ENCODE assay signal across 11 cellular contexts in genomic region chr13:80454245-80454644, GRCh38.
DNase-seq lines count a peak whose midpoint lies in the region; ATAC-seq and TF ChIP-seq lines count a peak whose summit lies in the region.
"Had no signal": no experiment of that assay in that cellular context is flagged by ENCODE, and none has a peak within 500 bp of the region (broad histone marks: within the 10 kb centered on the region; RNA-seq: fewer than 3 reads in every experiment).

No MANE protein-coding gene starts in this region.

- no peaks in the 10 kb centered on the region for H3F3A ChIP-seq in SK-N-SH (replicated peaks; ENCODE audit: insufficient read depth)

- CTCF ChIA-PET in SK-N-SH (lab: Yijun Ruan, JAX) = interaction anchor here (1.1 kb wide), 1 partner anchor 43 kb away, joined by 3 read pairs; no protein-coding TSS in a partner anchor
- CTCF ChIA-PET in CD8-positive, alpha-beta T cell (lab: Charles Lee) = no interaction called here

- H2AFZ ChIP-seq in SK-N-SH (ENCODE audit: low read depth) = no peak overlapping the region

- POLR2A ChIA-PET in SK-N-SH (lab: Yijun Ruan, JAX) = no interaction called here
- POLR2A ChIA-PET in CD8-positive, alpha-beta T cell (lab: Charles Lee) = no interaction called here

- WGBS in SK-N-SH (ENCODE audit: low lambda C conversion rate) = 13% methylated on average over 1 of the region's 1 CpG
- 15 to 38% (median 21%) methylated on average over 1 of the region's 1 CpG for WGBS in spleen, 5 donors

- no peak for TF ChIP-seq RAD21 in SK-N-SH (IDR thresholded peaks at IDR 0.05; ENCODE audit: low read length)

- no peaks in the 10 kb centered on the region for H3K27me3 ChIP-seq in SK-N-SH (ENCODE audit: insufficient read depth)
- H3K27me3 ChIP-seq in spleen (replicated peaks in 1 of 7) = no peaks in the 10 kb centered on the region
- H3K27me3 ChIP-seq in CD8-positive, alpha-beta T cell (ENCODE audit: insufficient read depth, low read length) = no peaks in the 10 kb centered on the region

- no peaks in the 10 kb centered on the region for H3K9me3 ChIP-seq in SK-N-SH
- H3K9me3 ChIP-seq in spleen = no peaks in the 10 kb centered on the region
- no peaks in the 10 kb centered on the region for H3K9me3 ChIP-seq in CD8-positive, alpha-beta T cell (ENCODE audit: low read length)

- ATAC-seq in SK-N-SH treated with all-trans-retinoic acid at 6 μM for 48 hours (no peak), HG03159 (IDR thresholded peaks at IDR 0.05; ENCODE audit: unreplicated experiment) (peak; percentile 82)
- no peak for ATAC-seq in CD8-positive, alpha-beta T cell

- no peaks in the 10 kb centered on the region for H3K79me2 ChIP-seq in SK-N-SH (ENCODE audit: insufficient read depth)

- H3K36me3 Mint-ChIP-seq in CD8-positive, alpha-beta T cell = no peaks in the 10 kb centered on the region
- H3K36me3 Mint-ChIP-seq in endothelial cell (ENCODE audit: low read depth, unreplicated experiment) = no peaks in the 10 kb centered on the region

- H3K27ac Mint-ChIP-seq in CD8-positive, alpha-beta T cell = no peak overlapping the region
- H3K27ac Mint-ChIP-seq in endothelial cell (ENCODE audit: unreplicated experiment) = no peak overlapping the region
- H3K27ac Mint-ChIP-seq: T-helper 1 cell treated with Interleukin-12 subunit alpha and Interleukin-12 subunit beta and Interleukin-4 antibody, amounts not matched to agents 30 μg/mL and 1 μg/mL, for 36 hours had no signal

- no peak for TF ChIP-seq EP300 in SK-N-SH (IDR thresholded peaks at IDR 0.05; ENCODE audit: borderline replicate concordance in 1 of 2, low read depth in 1 of 2, low read length in 1 of 2)

- H3K27ac ChIP-seq in SK-N-SH (ENCODE audit: low read depth in 2 of 2, low read length in 1 of 2) (no peak overlapping the region), spleen (peak overlapping the region in 5 of 8 donors; percentile 0 to 65 (median 41))
- H3K27ac ChIP-seq in CD8-positive, alpha-beta T cell (ENCODE audit: low read depth, low read length) = no peak overlapping the region
- H3K27ac ChIP-seq: 22Rv1 had no signal

- no peaks in the 10 kb centered on the region for H3K9me3 Mint-ChIP-seq in CD8-positive, alpha-beta T cell
- H3K9me3 Mint-ChIP-seq in endothelial cell (ENCODE audit: unreplicated experiment) = no peaks in the 10 kb centered on the region
- H3K9me3 Mint-ChIP-seq: T-helper 1 cell treated with Interleukin-12 subunit alpha and Interleukin-12 subunit beta and Interleukin-4 antibody, amounts not matched to agents 30 μg/mL and 1 μg/mL, for 36 hours had no signal

- no peaks in the 10 kb centered on the region for H4K20me1 ChIP-seq in SK-N-SH (ENCODE audit: insufficient read depth)

- H3K4me2 ChIP-seq in SK-N-SH = no peak overlapping the region

- no peaks in the 10 kb centered on the region for H3K36me3 ChIP-seq in SK-N-SH (replicated peaks in 1 of 2; ENCODE audit: control insufficient read depth in 1 of 2, insufficient read depth in 2 of 2, low read length in 1 of 2)
- H3K36me3 ChIP-seq in spleen = no peaks in the 10 kb centered on the region
- no peaks in the 10 kb centered on the region for H3K36me3 ChIP-seq in CD8-positive, alpha-beta T cell (ENCODE audit: insufficient read depth, low read length)

- no peaks in the 10 kb centered on the region for H3K27me3 Mint-ChIP-seq in CD8-positive, alpha-beta T cell (ENCODE audit: low read depth)
- H3K27me3 Mint-ChIP-seq in endothelial cell (ENCODE audit: unreplicated experiment) = peaks cover 3% of the 10 kb centered on the region

- no peak for DNase-seq in SK-N-SH
- peak; percentile 99 for DNase-seq in SKM-1 treated with dmso at 0.1 percent for 144 hours (lab: John Stamatoyannopoulos, UW; ENCODE audit: unreplicated experiment)
- DNase-seq in spleen = no peak
- no peak for DNase-seq in COLO829 (ENCODE audit: low spot score)
- DNase-seq in CD8-positive, alpha-beta T cell = no peak
- DNase-seq in endothelial cell (ENCODE audit: low spot score) = no peak
- DNase-seq: dermis blood vessel endothelial cell had no signal

- peaks cover 3% of the 10 kb centered on the region for H3K4me1 Mint-ChIP-seq in CD8-positive, alpha-beta T cell (ENCODE audit: low read depth)
- no peaks in the 10 kb centered on the region for H3K4me1 Mint-ChIP-seq in endothelial cell (ENCODE audit: unreplicated experiment)

- TF ChIP-seq POLR2A in spleen (IDR thresholded peaks at IDR 0.05) = no peak

- no peaks in the 10 kb centered on the region for H3K4me1 ChIP-seq in SK-N-SH (ENCODE audit: control insufficient read depth in 1 of 2, insufficient read depth in 2 of 2, low read depth in 1 of 2, low read length in 1 of 2)
- H3K4me1 ChIP-seq in spleen = peaks cover 0 to 55% (median 20%) of the 10 kb centered on the region in 6 donors
- H3K4me1 ChIP-seq in CD8-positive, alpha-beta T cell (ENCODE audit: insufficient read depth, low read length) = no peaks in the 10 kb centered on the region

- H3K4me3 ChIP-seq in SK-N-SH (ENCODE audit: low read depth in 2 of 2, low read length in 1 of 2) (no peak overlapping the region), spleen (no peak overlapping the region)
- H3K4me3 ChIP-seq in CD8-positive, alpha-beta T cell (ENCODE audit: low read depth, low read length) = no peak overlapping the region

- no peak overlapping the region for H3K4me3 Mint-ChIP-seq in CD8-positive, alpha-beta T cell
- H3K4me3 Mint-ChIP-seq in endothelial cell (ENCODE audit: unreplicated experiment) = no peak overlapping the region
- H3K4me3 Mint-ChIP-seq: T-helper 1 cell treated with Interleukin-12 subunit alpha and Interleukin-12 subunit beta and Interleukin-4 antibody, amounts not matched to agents 30 μg/mL and 1 μg/mL, for 36 hours had no signal

- H3K9me2 ChIP-seq in SK-N-SH = no peaks in the 10 kb centered on the region

- H3K9ac ChIP-seq in SK-N-SH = no peak overlapping the region

- intact Hi-C loops in spleen (cut with DNase I; ENCODE audit: low total_unique reads) = no loop called here
- intact Hi-C loops in CD8-positive, alpha-beta T cell (cut with DNase I, micrococcal nuclease) = no loop called here

- no peak for TF ChIP-seq CTCF in SK-N-SH (IDR thresholded peaks at IDR 0.05)
- no peak for TF ChIP-seq CTCF in spleen (IDR thresholded peaks at IDR 0.05 in 8 of 11, conservative IDR thresholded peaks at IDR 0.05 in 3 of 11)
- TF ChIP-seq CTCF in CD8-positive, alpha-beta T cell (IDR thresholded peaks at IDR 0.05) = no peak
- no peak for TF ChIP-seq CTCF in endothelial cell (IDR thresholded peaks at IDR 0.05; ENCODE audit: unreplicated experiment)

TF ChIP-seq in SK-N-SH, 30 proteins besides CTCF, POLR2A, EP300 and RAD21:
- TF ChIP-seq, protein P1, sequence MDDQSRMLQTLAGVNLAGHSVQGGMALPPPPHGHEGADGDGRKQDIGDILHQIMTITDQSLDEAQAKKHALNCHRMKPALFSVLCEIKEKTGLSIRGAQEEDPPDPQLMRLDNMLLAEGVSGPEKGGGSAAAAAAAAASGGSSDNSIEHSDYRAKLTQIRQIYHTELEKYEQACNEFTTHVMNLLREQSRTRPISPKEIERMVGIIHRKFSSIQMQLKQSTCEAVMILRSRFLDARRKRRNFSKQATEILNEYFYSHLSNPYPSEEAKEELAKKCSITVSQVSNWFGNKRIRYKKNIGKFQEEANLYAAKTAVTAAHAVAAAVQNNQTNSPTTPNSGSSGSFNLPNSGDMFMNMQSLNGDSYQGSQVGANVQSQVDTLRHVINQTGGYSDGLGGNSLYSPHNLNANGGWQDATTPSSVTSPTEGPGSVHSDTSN (IDR thresholded peaks at IDR 0.05) = 0 out of 2 replicates have a peak, but pooled peaks have one; percentile 10
- TF ChIP-seq TCF12 (IDR thresholded peaks at IDR 0.05) (peak; percentile 52), JUND (IDR thresholded peaks at IDR 0.05) (0 out of 2 replicates have a peak, but pooled peaks have one; percentile 17), FOSL2 (IDR thresholded peaks at IDR 0.05; ENCODE audit: borderline replicate concordance, low read depth) (no peak), EZH2phosphoT487 (IDR thresholded peaks at IDR 0.05; ENCODE audit: borderline replicate concordance, low read depth) (no peak), FOXM1 (IDR thresholded peaks at IDR 0.05; ENCODE audit: low read depth) (peak; percentile 41; the same call in 1 of the 2 replicates)

TF ChIP-seq in SK-N-SH treated with all-trans-retinoic acid at 6 μM for 48 hours, 23 proteins besides CTCF, POLR2A, EP300 and RAD21:
- TF ChIP-seq, protein P2, sequence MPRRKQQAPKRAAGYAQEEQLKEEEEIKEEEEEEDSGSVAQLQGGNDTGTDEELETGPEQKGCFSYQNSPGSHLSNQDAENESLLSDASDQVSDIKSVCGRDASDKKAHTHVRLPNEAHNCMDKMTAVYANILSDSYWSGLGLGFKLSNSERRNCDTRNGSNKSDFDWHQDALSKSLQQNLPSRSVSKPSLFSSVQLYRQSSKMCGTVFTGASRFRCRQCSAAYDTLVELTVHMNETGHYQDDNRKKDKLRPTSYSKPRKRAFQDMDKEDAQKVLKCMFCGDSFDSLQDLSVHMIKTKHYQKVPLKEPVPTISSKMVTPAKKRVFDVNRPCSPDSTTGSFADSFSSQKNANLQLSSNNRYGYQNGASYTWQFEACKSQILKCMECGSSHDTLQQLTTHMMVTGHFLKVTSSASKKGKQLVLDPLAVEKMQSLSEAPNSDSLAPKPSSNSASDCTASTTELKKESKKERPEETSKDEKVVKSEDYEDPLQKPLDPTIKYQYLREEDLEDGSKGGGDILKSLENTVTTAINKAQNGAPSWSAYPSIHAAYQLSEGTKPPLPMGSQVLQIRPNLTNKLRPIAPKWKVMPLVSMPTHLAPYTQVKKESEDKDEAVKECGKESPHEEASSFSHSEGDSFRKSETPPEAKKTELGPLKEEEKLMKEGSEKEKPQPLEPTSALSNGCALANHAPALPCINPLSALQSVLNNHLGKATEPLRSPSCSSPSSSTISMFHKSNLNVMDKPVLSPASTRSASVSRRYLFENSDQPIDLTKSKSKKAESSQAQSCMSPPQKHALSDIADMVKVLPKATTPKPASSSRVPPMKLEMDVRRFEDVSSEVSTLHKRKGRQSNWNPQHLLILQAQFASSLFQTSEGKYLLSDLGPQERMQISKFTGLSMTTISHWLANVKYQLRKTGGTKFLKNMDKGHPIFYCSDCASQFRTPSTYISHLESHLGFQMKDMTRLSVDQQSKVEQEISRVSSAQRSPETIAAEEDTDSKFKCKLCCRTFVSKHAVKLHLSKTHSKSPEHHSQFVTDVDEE (CRISPR knock-in tag; IDR thresholded peaks at IDR 0.05) = no peak
- TF ChIP-seq ZNF8 (CRISPR knock-in tag; IDR thresholded peaks at IDR 0.05) = no peak
- no peak for TF ChIP-seq ZC3H10 (CRISPR knock-in tag; IDR thresholded peaks at IDR 0.05)
- TF ChIP-seq TOX (CRISPR knock-in tag; IDR thresholded peaks at IDR 0.05; ENCODE audit: borderline replicate concordance) = no peak

Comparison
In these comparisons a context has a peak if more than half of its experiments do, and no peak if none do; other contexts are left out.
1. H3K27ac ChIP-seq: peak in spleen (5 of 8); none in SK-N-SH (0 of 2) and CD8-positive, alpha-beta T cell (single experiment).